ENCODE assay signal across 8 cellular contexts in genomic region chr1:181023265-181024057, GRCh38. TPM values are rescaled to one million over a fixed set of nuclear protein-coding genes. Genes with fewer than 3 reads are reported as not detected.
DNase-seq lines count a peak whose midpoint lies in the region; ATAC-seq, FAIRE-seq and TF ChIP-seq lines count a peak whose summit lies in the region.

No MANE protein-coding gene starts in this region.

- H3K9me3 Mint-ChIP-seq in natural killer cell treated with Interleukin-12 subunit alpha and Interleukin-12 subunit beta and Interleukin-15 and Interleukin-18, amount 100 ng/mL, for 72 hours = no peaks in the 10 kb centered on the region

- peaks cover 13 to 16% of the 10 kb centered on the region in 2 donors for H3K27me3 Mint-ChIP-seq in natural killer cell treated with Interleukin-12 subunit alpha and Interleukin-12 subunit beta and Interleukin-15 and Interleukin-18, amount 100 ng/mL, for 72 hours

- FAIRE-seq in bronchial epithelial cell (lab: Jason Lieb, UNC) = no peak
- no peak for FAIRE-seq in GM19239 (lab: Jason Lieb, UNC)

- peak overlapping the region; percentile 54 for H3K4me3 ChIP-seq in BLaER1
- peak overlapping the region; percentile 91 for H3K4me3 ChIP-seq in HL-60 (replicated peaks; ENCODE audit: insufficient read depth, low read length)
- peak overlapping the region; percentile 97 for H3K4me3 ChIP-seq in bronchial epithelial cell (ENCODE audit: low read depth, low read length)

- ATAC-seq in natural killer cell treated with Interleukin-12 subunit alpha and Interleukin-12 subunit beta and Interleukin-15 and Interleukin-18, amount 100 ng/mL, for 72 hours = no peak
- no peak for ATAC-seq in GM21825 (IDR thresholded peaks at IDR 0.05; ENCODE audit: unreplicated experiment)

- TF ChIP-seq CTCF in HL-60 (IDR thresholded peaks at IDR 0.05; ENCODE audit: insufficient read depth, low read length) (no peak), bronchial epithelial cell (IDR thresholded peaks at IDR 0.05; ENCODE audit: insufficient read depth, low read length, severe bottlenecking) (no peak)

- H3K27ac ChIP-seq in BLaER1 (0 out of 2 replicates have a peak overlapping the region, but pooled peaks have one; percentile 30), HL-60 (replicated peaks) (no peak overlapping the region)

- H3K9ac ChIP-seq in BLaER1 = peak overlapping the region; percentile 48; the same call in 1 of the 2 replicates

- no peaks in the 10 kb centered on the region for H3K36me3 Mint-ChIP-seq in natural killer cell treated with Interleukin-12 subunit alpha and Interleukin-12 subunit beta and Interleukin-15 and Interleukin-18, amount 100 ng/mL, for 72 hours

- H3K27ac Mint-ChIP-seq in natural killer cell treated with Interleukin-12 subunit alpha and Interleukin-12 subunit beta and Interleukin-15 and Interleukin-18, amount 100 ng/mL, for 72 hours = peak overlapping the region; percentile 82 to 99

- H4K20me1 ChIP-seq in BLaER1 = peaks cover 34% of the 10 kb centered on the region

- H3K27me3 ChIP-seq in BLaER1 (no peaks in the 10 kb centered on the region), HL-60 (ENCODE audit: insufficient read depth, poor library complexity, severe bottlenecking) (no peaks in the 10 kb centered on the region), bronchial epithelial cell (ENCODE audit: control insufficient read depth, insufficient read depth, low read length) (no peaks in the 10 kb centered on the region)

- peaks cover 40% of the 10 kb centered on the region for H3K4me1 ChIP-seq in BLaER1

- DNase-seq in HL-60 (ENCODE audit: low read depth in 1 of 2, low spot score in 1 of 2) (no peak), bronchial epithelial cell (ENCODE audit: low read depth) (no peak), NCI-H226 (no peak), foreskin melanocyte (no peak), GM19239 (ENCODE audit: insufficient read length, low spot score) (no peak)
- DNase-seq in natural killer cell treated with Interleukin-12 subunit alpha and Interleukin-12 subunit beta and Interleukin-15 and Interleukin-18, amount 100 ng/mL, for 72 hours (ENCODE audit: low spot score) = no peak

- H3K4me1 Mint-ChIP-seq in natural killer cell treated with Interleukin-12 subunit alpha and Interleukin-12 subunit beta and Interleukin-15 and Interleukin-18, amount 100 ng/mL, for 72 hours (ENCODE audit: low read depth in 2 of 2) = peaks cover 36 to 38% of the 10 kb centered on the region in 2 donors

- H3K36me3 ChIP-seq in BLaER1 = peaks cover 4% of the 10 kb centered on the region; the same call in 1 of the 2 replicates
- peaks cover 2% of the 10 kb centered on the region for H3K36me3 ChIP-seq in bronchial epithelial cell (ENCODE audit: control insufficient read depth, insufficient read depth, low read length)

- H3K4me2 ChIP-seq in BLaER1 = peak overlapping the region; percentile 72

- no peaks in the 10 kb centered on the region for H3K9me3 ChIP-seq in BLaER1

- H3K4me3 Mint-ChIP-seq in natural killer cell treated with Interleukin-12 subunit alpha and Interleukin-12 subunit beta and Interleukin-15 and Interleukin-18, amount 100 ng/mL, for 72 hours = peak overlapping the region; percentile 86

RNA-seq across cellular contexts. Expression of gene STX6, which starts 0.8 kb away (rescaled TPM):
- total RNA-seq in bronchial epithelial cell = 42.6 and 56.3 TPM in 2 replicates
- total RNA-seq in natural killer cell treated with Interleukin-12 subunit alpha and Interleukin-12 subunit beta and Interleukin-15 and Interleukin-18, amount 100 ng/mL, for 72 hours = 10 to 100 TPM; 25.0 to 26.2 TPM

RNA-seq across cellular contexts. Expression of gene MR1, which starts 10.3 kb away (rescaled TPM):
- total RNA-seq in bronchial epithelial cell = 14.7 and 23.8 TPM in 2 replicates
- 10 to 100 TPM; 26.9 to 70.4 TPM for total RNA-seq in natural killer cell treated with Interleukin-12 subunit alpha and Interleukin-12 subunit beta and Interleukin-15 and Interleukin-18, amount 100 ng/mL, for 72 hours
